21 cellular contexts compared by ENCODE assay signal in genomic region chr12:116675339-116676107, GRCh38.
DNase-seq lines count a peak whose midpoint lies in the region; ATAC-seq, FAIRE-seq and TF ChIP-seq lines count a peak whose summit lies in the region.
"Had no signal": no experiment of that assay in that cellular context is flagged by ENCODE, and none has a peak within 500 bp of the region (broad histone marks: within the 10 kb centered on the region; RNA-seq: fewer than 3 reads in every experiment).

No MANE protein-coding gene starts in this region.

- no peak overlapping the region for H3K4me3 ChIP-seq in HepG2 (replicated peaks in 1 of 3; ENCODE audit: insufficient read depth in 1 of 3, low read depth in 2 of 3, low read length in 3 of 3)
- H3K4me3 ChIP-seq in Peyer's patch, result no peak overlapping the region

- H3K36me3 ChIP-seq in HepG2 (replicated peaks in 1 of 2; ENCODE audit: control insufficient read depth in 1 of 2, insufficient read depth in 2 of 2, low read length in 2 of 2) (no peaks in the 10 kb centered on the region), Peyer's patch (no peaks in the 10 kb centered on the region)

- peak overlapping the region; percentile 53 for H3K27ac Mint-ChIP-seq in activated CD4-positive, alpha-beta T cell treated with anti-CD3 and anti-CD28 coated beads, Interleukin-2, amount 10 ng/mL, durations not matched to agents 24 days and 14 days
- peak overlapping the region; percentile 88 for H3K27ac Mint-ChIP-seq in stimulated activated naive B cell treated with anti-CD40 and anti-IgM and Interleukin-4, amounts not matched to agents 10 μg/mL and 1 μg/mL and 100 μg/mL, for 72 hours
- H3K27ac Mint-ChIP-seq: HFFc6, immature natural killer cell had no signal

- no peak for TF ChIP-seq RAD21 in HepG2 (CRISPR knock-in tag; IDR thresholded peaks at IDR 0.05)

- TF ChIP-seq EP300 in HepG2 (IDR thresholded peaks at IDR 0.05; ENCODE audit: low read depth in 2 of 2, low read length in 2 of 2) (no peak), HepG2 (CRISPR knock-in tag; IDR thresholded peaks at IDR 0.05; ENCODE audit: borderline replicate concordance) (no peak)

- CTCF ChIA-PET in HepG2 (lab: Yijun Ruan, JAX; ENCODE audit: low intra/inter-chr PET ratio, low total read pairs), result no interaction called here

- H3K4me1 ChIP-seq in HepG2 (ENCODE audit: insufficient read depth, low read length) (peaks cover 26% of the 10 kb centered on the region), Peyer's patch (no peaks in the 10 kb centered on the region)

- no peak overlapping the region for H2AFZ ChIP-seq in HepG2 (ENCODE audit: low read length)

- WGBS in HepG2 (ENCODE audit: low lambda C conversion rate), result 28% methylated on average over 18 of the region's 18 CpGs

- H3K27me3 ChIP-seq in HepG2 (ENCODE audit: control insufficient read depth in 1 of 2, insufficient read depth in 2 of 2, low read length in 2 of 2), result no peaks in the 10 kb centered on the region
- H3K27me3 ChIP-seq in Peyer's patch, result no peaks in the 10 kb centered on the region

- no peaks in the 10 kb centered on the region for H3K9me3 Mint-ChIP-seq in activated CD4-positive, alpha-beta T cell treated with anti-CD3 and anti-CD28 coated beads, Interleukin-2, amount 10 ng/mL, durations not matched to agents 24 days and 14 days
- peaks cover 4 to 7% of the 10 kb centered on the region in 2 donors for H3K9me3 Mint-ChIP-seq in stimulated activated naive B cell treated with anti-CD40 and anti-IgM and Interleukin-4, amounts not matched to agents 10 μg/mL and 1 μg/mL and 100 μg/mL, for 72 hours
- H3K9me3 Mint-ChIP-seq: activated naive CD4-positive, alpha-beta T cell treated with anti-CD3 and anti-CD28 coated beads for 36 hours; HFFc6 had no signal

- H4K20me1 ChIP-seq in HepG2 (ENCODE audit: insufficient read depth, low read length), result no peaks in the 10 kb centered on the region; the same call in 1 of the 2 replicates

- ATAC-seq in HepG2, result peak; percentile 41
- no peak for ATAC-seq in stimulated activated naive B cell treated with anti-CD40 and anti-IgM and Interleukin-4, amounts not matched to agents 10 μg/mL and 1 μg/mL and 100 μg/mL, for 72 hours (replicated peaks)
- ATAC-seq: Panc1 had no signal

- peak overlapping the region; percentile 32; the same call in 1 of the 2 replicates for H3K4me2 ChIP-seq in HepG2 (ENCODE audit: low read depth, low read length)

- DNase-seq in activated CD4-positive, alpha-beta T cell treated with anti-CD3 and anti-CD28 coated beads, Interleukin-2, amount 10 ng/mL, durations not matched to agents 24 days and 14 days, result no peak
- no peak for DNase-seq in activated CD4-positive, alpha-beta T cell treated with anti-CD3 and anti-CD28 coated beads for 4 hours
- DNase-seq in HepG2 (ENCODE audit: low spot score) (no peak), cerebellar cortex (ENCODE audit: low spot score) (no peak), Peyer's patch (no peak)
- no peak for DNase-seq in stimulated activated naive B cell treated with anti-CD40 and anti-IgM and Interleukin-4, amounts not matched to agents 10 μg/mL and 1 μg/mL and 100 μg/mL, for 72 hours
- DNase-seq in activated CD8-positive, alpha-beta memory T cell treated with anti-CD3 and anti-CD28 coated beads, Interleukin-2, amount 50 U/mL, for 4 hours, result no peak
- DNase-seq: activated naive CD4-positive, alpha-beta T cell treated with anti-CD3 and anti-CD28 coated beads for 36 hours; CD4-positive, alpha-beta memory T cell; cortex of kidney; DMS79; erythroblast; glutamatergic neuron; HFFc6; immature natural killer cell; NCI-H1694 treated with DMSO at 0.1 percent for 48 hours; NCI-H524 had no signal

- intact Hi-C loops in activated CD4-positive, alpha-beta T cell treated with anti-CD3 and anti-CD28 coated beads, Interleukin-2, amount 10 ng/mL, durations not matched to agents 24 days and 14 days (cut with micrococcal nuclease), result no loop called here
- intact Hi-C loops in HepG2 (cut with micrococcal nuclease; ENCODE audit: unreplicated experiment), result no loop called here

- FAIRE-seq in HepG2 (lab: Jason Lieb, UNC), result peak; percentile 4
- FAIRE-seq: GM19239 had no signal

- no peak overlapping the region for H3K9ac ChIP-seq in HepG2 (ENCODE audit: insufficient read depth, low read depth, low read length)

- H3K79me2 ChIP-seq in HepG2 (ENCODE audit: insufficient read depth, low read length), result no peaks in the 10 kb centered on the region

- H3K36me3 Mint-ChIP-seq in activated CD4-positive, alpha-beta T cell treated with anti-CD3 and anti-CD28 coated beads, Interleukin-2, amount 10 ng/mL, durations not matched to agents 24 days and 14 days (ENCODE audit: low read depth), result no peaks in the 10 kb centered on the region
- H3K36me3 Mint-ChIP-seq in stimulated activated naive B cell treated with anti-CD40 and anti-IgM and Interleukin-4, amounts not matched to agents 10 μg/mL and 1 μg/mL and 100 μg/mL, for 72 hours, result peaks cover 2 to 4% of the 10 kb centered on the region in 2 donors
- H3K36me3 Mint-ChIP-seq: CD4-positive, alpha-beta memory T cell; immature natural killer cell had no signal

- TF ChIP-seq POLR2A in HepG2 (IDR thresholded peaks at IDR 0.05; ENCODE audit: insufficient read depth in 1 of 2, low read depth in 2 of 2, low read length in 2 of 2) (no peak), Peyer's patch (IDR thresholded peaks at IDR 0.05) (no peak)

- H3K27me3 Mint-ChIP-seq in activated CD4-positive, alpha-beta T cell treated with anti-CD3 and anti-CD28 coated beads, Interleukin-2, amount 10 ng/mL, durations not matched to agents 24 days and 14 days, result peaks cover 1% of the 10 kb centered on the region
- no peaks in the 10 kb centered on the region for H3K27me3 Mint-ChIP-seq in stimulated activated naive B cell treated with anti-CD40 and anti-IgM and Interleukin-4, amounts not matched to agents 10 μg/mL and 1 μg/mL and 100 μg/mL, for 72 hours

- TF ChIP-seq CTCF in VCaP (conservative IDR thresholded peaks at IDR 0.05), result no peak
- TF ChIP-seq CTCF in HepG2 (CRISPR knock-in tag; IDR thresholded peaks at IDR 0.05), result no peak
- TF ChIP-seq CTCF in Peyer's patch (IDR thresholded peaks at IDR 0.05), result no peak

- BruUV-seq in HepG2 (replicated peaks; lab: Mats Ljungman, UMichigan), result no TSS peak

- no peak overlapping the region for H3K4me3 Mint-ChIP-seq in activated CD4-positive, alpha-beta T cell treated with anti-CD3 and anti-CD28 coated beads, Interleukin-2, amount 10 ng/mL, durations not matched to agents 24 days and 14 days
- H3K4me3 Mint-ChIP-seq in stimulated activated naive B cell treated with anti-CD40 and anti-IgM and Interleukin-4, amounts not matched to agents 10 μg/mL and 1 μg/mL and 100 μg/mL, for 72 hours, result peak overlapping the region in 1 of 2 donors; percentile 46
- H3K4me3 Mint-ChIP-seq: activated naive CD4-positive, alpha-beta T cell treated with anti-CD3 and anti-CD28 coated beads for 36 hours; CD4-positive, alpha-beta memory T cell; HFFc6; immature natural killer cell; stimulated activated memory B cell treated with anti-CD40 and anti-IgM and Interleukin-4, amounts not matched to agents 10 μg/mL and 1 μg/mL and 100 μg/mL, for 72 hours had no signal

- POLR2A ChIA-PET in HepG2 (lab: Yijun Ruan, JAX), result no interaction called here

- in situ Hi-C loops in HepG2 (cut with HindIII; ENCODE audit: extremely low pct_ligation_motif_present, low pct_unique_long_range_greater_than_20kb), result no loop called here

- H3K9me3 ChIP-seq in HepG2 (ENCODE audit: low read length), result no peaks in the 10 kb centered on the region
- H3K9me3 ChIP-seq in Peyer's patch, result no peaks in the 10 kb centered on the region

- H3K4me1 Mint-ChIP-seq in activated CD4-positive, alpha-beta T cell treated with anti-CD3 and anti-CD28 coated beads, Interleukin-2, amount 10 ng/mL, durations not matched to agents 24 days and 14 days, result peaks cover 42% of the 10 kb centered on the region
- peaks cover 62 to 92% of the 10 kb centered on the region in 2 donors for H3K4me1 Mint-ChIP-seq in stimulated activated naive B cell treated with anti-CD40 and anti-IgM and Interleukin-4, amounts not matched to agents 10 μg/mL and 1 μg/mL and 100 μg/mL, for 72 hours

- H3K27ac ChIP-seq in VCaP (peak overlapping the region; percentile 75), HepG2 (ENCODE audit: extremely low read length, insufficient read depth, low read length) (no peak overlapping the region), Peyer's patch (peak overlapping the region in 1 of 4 donors; percentile 30)

TF ChIP-seq in HepG2, 621 proteins besides CTCF, POLR2A, EP300 and RAD21 (continues in another document):
- TF ChIP-seq RARA (CRISPR knock-in tag; IDR thresholded peaks at IDR 0.05), result peak; percentile 56
- no peak for TF ChIP-seq AHR (CRISPR knock-in tag; IDR thresholded peaks at IDR 0.05)
- no peak for TF ChIP-seq CBX2 (IDR thresholded peaks at IDR 0.05; ENCODE audit: low read depth, low read length)
- no peak for TF ChIP-seq CBX2 (CRISPR knock-in tag; IDR thresholded peaks at IDR 0.05; ENCODE audit: low read depth)
- TF ChIP-seq BRCA1 (CRISPR knock-in tag; IDR thresholded peaks at IDR 0.05), result no peak
- no peak for TF ChIP-seq EED (CRISPR knock-in tag; IDR thresholded peaks at IDR 0.05)
- no peak for TF ChIP-seq GRHL1 (CRISPR knock-in tag; conservative IDR thresholded peaks at IDR 0.05)
- TF ChIP-seq EZH2 (conservative IDR thresholded peaks at IDR 0.05; ENCODE audit: low read depth, low read length), result no peak
- no peak for TF ChIP-seq TRIM24 (CRISPR knock-in tag; IDR thresholded peaks at IDR 0.05)
- TF ChIP-seq E2F5 (CRISPR knock-in tag; conservative IDR thresholded peaks at IDR 0.05), result no peak
- no peak for TF ChIP-seq ZZZ3 (CRISPR knock-in tag; IDR thresholded peaks at IDR 0.05; ENCODE audit: borderline replicate concordance)
